ENCODE assay signal across 6 cellular contexts in genomic region chr16:73009710-73010109, GRCh38. TPM values are rescaled to one million over a fixed set of nuclear protein-coding genes. Genes with fewer than 3 reads are reported as not detected.
DNase-seq lines count a peak whose midpoint lies in the region; ATAC-seq, FAIRE-seq and TF ChIP-seq lines count a peak whose summit lies in the region.
"Not testable (repeated sequence)": the region's sequence is repeated elsewhere in the genome, so short reads cannot be mapped to it uniquely, and the experiment has no call there.

No MANE protein-coding gene starts in this region.

- H3K9ac ChIP-seq in HepG2 (ENCODE audit: insufficient read depth, low read depth, low read length); trophoblast cell (ENCODE audit: low read length): not testable (repeated sequence)

- not testable (repeated sequence) for H2AFZ ChIP-seq in HepG2 (ENCODE audit: low read length); trophoblast cell (ENCODE audit: insufficient read depth, low read length, poor library complexity)

- H2BK5ac ChIP-seq in trophoblast cell (ENCODE audit: low read depth, low read length, poor library complexity) = peak overlapping the region; percentile 17

- peak overlapping the region; percentile 27 for H4K91ac ChIP-seq in trophoblast cell (ENCODE audit: low read depth, low read length)

- H3K79me2 ChIP-seq in HepG2 (ENCODE audit: insufficient read depth, low read length) (peaks cover 89% of the 10 kb centered on the region), trophoblast cell (ENCODE audit: control insufficient read depth, insufficient read depth, low read length, poor library complexity) (peaks cover 12% of the 10 kb centered on the region)

- peak overlapping the region; percentile 49 for H3K14ac ChIP-seq in trophoblast cell (ENCODE audit: low read length)

- FAIRE-seq in HepG2 (lab: Jason Lieb, UNC) = not testable (repeated sequence)

- peak overlapping the region; percentile 36 for H4K8ac ChIP-seq in trophoblast cell (ENCODE audit: low read depth, low read length)

- H2AK5ac ChIP-seq in trophoblast cell (ENCODE audit: low read length) = peak overlapping the region; percentile 21

- TF ChIP-seq POLR2A in HepG2 (IDR thresholded peaks at IDR 0.05; ENCODE audit: insufficient read depth in 1 of 2, low read depth in 2 of 2, low read length in 2 of 2); gastrocnemius medialis (IDR thresholded peaks at IDR 0.05): not testable (repeated sequence)

- not testable (repeated sequence) for H3K36me3 ChIP-seq in RWPE2 (ENCODE audit: low read depth); HepG2 (replicated peaks in 1 of 2; ENCODE audit: control insufficient read depth in 1 of 2, insufficient read depth in 2 of 2, low read length in 2 of 2); trophoblast cell (ENCODE audit: control insufficient read depth in 1 of 2, insufficient read depth in 2 of 2, low read length in 2 of 2); gastrocnemius medialis

- not testable (repeated sequence) for TF ChIP-seq RAD21 in HepG2 (CRISPR knock-in tag; IDR thresholded peaks at IDR 0.05)

- peak overlapping the region; percentile 71 for H4K12ac ChIP-seq in trophoblast cell (ENCODE audit: low read depth, low read length)

- TF ChIP-seq CTCF in C4-2B (conservative IDR thresholded peaks at IDR 0.05); RWPE2 (IDR thresholded peaks at IDR 0.05; ENCODE audit: poor library complexity, severe bottlenecking); coronary artery (IDR thresholded peaks at IDR 0.05); HepG2 (CRISPR knock-in tag; IDR thresholded peaks at IDR 0.05); gastrocnemius medialis (IDR thresholded peaks at IDR 0.05 in 4 of 5, conservative IDR thresholded peaks at IDR 0.05 in 1 of 5): not testable (repeated sequence)

- H3K4me2 ChIP-seq in HepG2 (ENCODE audit: low read depth, low read length); trophoblast cell (ENCODE audit: low read length): not testable (repeated sequence)

- H3K9me3 ChIP-seq in RWPE2 (ENCODE audit: severe bottlenecking); HepG2 (ENCODE audit: low read length); trophoblast cell (ENCODE audit: insufficient read depth, low read depth, low read length); gastrocnemius medialis: not testable (repeated sequence)

- H3K23ac ChIP-seq in trophoblast cell (ENCODE audit: low read length) = not testable (repeated sequence)

- H2BK12ac ChIP-seq in trophoblast cell (ENCODE audit: low read length) = peak overlapping the region; percentile 37

- in situ Hi-C loops in HepG2 (cut with HindIII; ENCODE audit: extremely low pct_ligation_motif_present, low pct_unique_long_range_greater_than_20kb); gastrocnemius medialis (cut with MboI; ENCODE audit: low sequenced_read_pairs in 4 of 4): not testable (repeated sequence)

- not testable (repeated sequence) for H3K27me3 ChIP-seq in RWPE2 (ENCODE audit: insufficient read depth, poor library complexity, severe bottlenecking); HepG2 (ENCODE audit: control insufficient read depth in 1 of 2, insufficient read depth in 2 of 2, low read length in 2 of 2); trophoblast cell (ENCODE audit: insufficient read depth, low read length); gastrocnemius medialis

- H3K27ac ChIP-seq in C4-2B (peak overlapping the region; percentile 46), HepG2 (ENCODE audit: extremely low read length, insufficient read depth, low read length) (peak overlapping the region; percentile 34), gastrocnemius medialis (peak overlapping the region; percentile 75 to 83 (median 81))
- H3K27ac ChIP-seq in RWPE2 (ENCODE audit: poor library complexity, severe bottlenecking); coronary artery; trophoblast cell (ENCODE audit: low read depth, low read length): not testable (repeated sequence)

- DNase-seq in RWPE2 (ENCODE audit: low spot score) = peak; percentile 12
- DNase-seq in coronary artery (ENCODE audit: low spot score) = peak; percentile 22
- DNase-seq in HepG2 (ENCODE audit: low spot score); trophoblast cell; gastrocnemius medialis: not testable (repeated sequence)

- CTCF ChIA-PET in HepG2 (lab: Yijun Ruan, JAX; ENCODE audit: low intra/inter-chr PET ratio, low total read pairs) = not testable (repeated sequence)

- BruUV-seq in HepG2 (replicated peaks; lab: Mats Ljungman, UMichigan) = not testable (repeated sequence)

- not testable (repeated sequence) for H3K4me1 ChIP-seq in RWPE2 (ENCODE audit: insufficient read depth, poor library complexity, severe bottlenecking); trophoblast cell (ENCODE audit: control insufficient read depth in 1 of 2, insufficient read depth in 2 of 2, low read length in 2 of 2)
- H3K4me1 ChIP-seq in HepG2 (ENCODE audit: insufficient read depth, low read length) (peaks cover 14% of the 10 kb centered on the region), gastrocnemius medialis (peaks cover 58 to 64% of the 10 kb centered on the region in 2 donors)

- not testable (repeated sequence) for H4K20me1 ChIP-seq in HepG2 (ENCODE audit: insufficient read depth, low read length)

- intact Hi-C loops in HepG2 (cut with micrococcal nuclease; ENCODE audit: unreplicated experiment); gastrocnemius medialis (cut with DNase I; ENCODE audit: low total_unique reads): not testable (repeated sequence)

- 96% methylated on average over 11 of the region's 11 CpGs for WGBS in HepG2 (ENCODE audit: low lambda C conversion rate)
- WGBS in trophoblast cell (ENCODE audit: extremely low coverage, insufficient coverage, insufficient read length) = no CpG with 5 or more reads among the region's 11 CpGs

- not testable (repeated sequence) for ATAC-seq in RWPE2 (ENCODE audit: low read depth); HepG2; gastrocnemius medialis

- peak overlapping the region; percentile 37 for H3K18ac ChIP-seq in trophoblast cell (ENCODE audit: low read length)

- not testable (repeated sequence) for H3K79me1 ChIP-seq in trophoblast cell (ENCODE audit: low read length)

- POLR2A ChIA-PET in HepG2 (lab: Yijun Ruan, JAX) = not testable (repeated sequence)

- H3K4me3 ChIP-seq in RWPE2 (ENCODE audit: severe bottlenecking); coronary artery; HepG2 (replicated peaks in 1 of 3; ENCODE audit: insufficient read depth in 1 of 3, low read depth in 2 of 3, low read length in 3 of 3); trophoblast cell (ENCODE audit: low read depth, low read length); gastrocnemius medialis: not testable (repeated sequence)

- TF ChIP-seq EP300 in HepG2 (IDR thresholded peaks at IDR 0.05; ENCODE audit: low read depth in 2 of 2, low read length in 2 of 2); HepG2 (CRISPR knock-in tag; IDR thresholded peaks at IDR 0.05; ENCODE audit: borderline replicate concordance): not testable (repeated sequence)

- H3K4ac ChIP-seq in trophoblast cell (ENCODE audit: low read depth, low read length) = peak overlapping the region; percentile 69

- peak overlapping the region; percentile 54 for H2BK120ac ChIP-seq in trophoblast cell (ENCODE audit: insufficient read depth, low read length, poor library complexity)

TF ChIP-seq in HepG2, 621 proteins besides CTCF, POLR2A, EP300 and RAD21:
- TF ChIP-seq CEBPG (CRISPR knock-in tag; IDR thresholded peaks at IDR 0.05) (peak; percentile 24; the same call in 1 of the 2 replicates), ZNF460 (CRISPR knock-in tag; IDR thresholded peaks at IDR 0.05; ENCODE audit: borderline replicate concordance) (peak; percentile 79; the same call in 1 of the 2 replicates)

RNA-seq across cellular contexts. Expression of gene ZFHX3, which starts 38.2 kb away (rescaled TPM):
- total RNA-seq in HepG2 (2016; rRNA removed; fragmentation: Illumina TruSeq; extraction: Trizol) (6.0 and 12.3 TPM in 2 replicates), gastrocnemius medialis (10 to 100 TPM; 14.0 to 28.5 (median 27.3) TPM)
- 1.8 and 1.9 TPM in 2 replicates for total RNA-seq in HepG2 (2016; cell fraction: cytosol; rRNA removed; fragmentation: Illumina TruSeq; extraction: Trizol; ENCODE audit: low read depth)
- 5.6 and 10.6 TPM in 2 replicates for total RNA-seq in HepG2 (2016; cell fraction: insoluble cytoplasmic fraction; rRNA removed; fragmentation: Illumina TruSeq; extraction: Trizol)
- total RNA-seq in HepG2 (2016; cell fraction: membrane; rRNA removed; fragmentation: Illumina TruSeq; extraction: Trizol) = 5.0 and 5.6 TPM in 2 replicates
- total RNA-seq in HepG2 (2016; cell fraction: nucleus; rRNA removed; fragmentation: Illumina TruSeq; extraction: Trizol) = 15.3 and 19.7 TPM in 2 replicates
- polyA plus RNA-seq in HepG2 (2011; rRNA removed) = 5.0 and 5.3 TPM in 2 replicates
- 3.5 and 4.2 TPM in 2 replicates for polyA plus RNA-seq in HepG2 (2011; cell fraction: cytosol; rRNA removed)
- polyA plus RNA-seq in HepG2 (2011; cell fraction: nucleus; rRNA removed) = 10.2 and 11.2 TPM in 2 replicates
- polyA plus RNA-seq in HepG2 (2012) = 12.6 and 14.4 TPM in 2 replicates
- polyA plus RNA-seq in HepG2 (2016; cell fraction: cytosol; fragmentation: Illumina TruSeq; extraction: Trizol; ENCODE audit: low read depth) = 0.31 and 0.36 TPM in 2 replicates
- polyA plus RNA-seq in HepG2 (2016; cell fraction: insoluble cytoplasmic fraction; fragmentation: Illumina TruSeq; extraction: Trizol; ENCODE audit: low read depth) = 8.6 and 11.4 TPM in 2 replicates
- 1.0 and 1.4 TPM in 2 replicates for polyA plus RNA-seq in HepG2 (2016; cell fraction: membrane; fragmentation: Illumina TruSeq; extraction: Trizol; ENCODE audit: low read depth)
- polyA plus RNA-seq in HepG2 (2016; cell fraction: nucleus; fragmentation: Illumina TruSeq; extraction: Trizol; ENCODE audit: insufficient read depth, low read depth) = 16.2 and 17.6 TPM in 2 replicates
- polyA minus RNA-seq in HepG2 (2011; rRNA and poly(A)+ RNA removed; ENCODE audit: low replicate concordance) = 12.7 and 18.2 TPM in 2 replicates
- polyA minus RNA-seq in HepG2 (2011; cell fraction: cytosol; rRNA and poly(A)+ RNA removed) = 16.9 and 20.7 TPM in 2 replicates
- 23.9 and 27.2 TPM in 2 replicates for polyA minus RNA-seq in HepG2 (2011; cell fraction: nucleus; rRNA and poly(A)+ RNA removed)
- polyA plus RNA-seq in trophoblast cell (2013) = 36.4 and 36.5 TPM in 2 replicates
